In the genomic region with DNA sequence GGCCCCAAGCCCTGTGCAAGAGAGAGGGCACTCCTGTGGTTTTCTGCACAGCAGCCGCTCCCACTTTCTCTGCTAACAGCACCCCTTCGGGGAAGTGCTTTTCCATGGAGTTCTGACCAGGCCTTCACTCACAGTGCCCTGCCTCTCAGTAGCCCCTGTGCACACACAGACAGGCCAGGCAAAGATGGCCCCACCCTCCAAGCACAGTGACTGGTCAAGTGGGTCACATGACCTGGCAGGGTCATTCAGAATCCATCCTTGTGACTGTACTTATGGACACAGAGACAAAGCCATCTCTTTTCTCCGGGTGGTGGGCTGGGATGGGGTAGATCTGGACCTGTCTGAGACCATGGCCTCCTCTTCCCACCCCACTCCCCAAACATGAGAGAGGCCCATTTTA, we compare ENCODE assay signal across 29 cellular contexts.
DNase-seq lines count a peak whose midpoint lies in the region; ATAC-seq and TF ChIP-seq lines count a peak whose summit lies in the region.
"Had no signal": no experiment of that assay in that cellular context is flagged by ENCODE, and none has a peak within 500 bp of the region (broad histone marks: within the 10 kb centered on the region; RNA-seq: fewer than 3 reads in every experiment).

No MANE protein-coding gene starts in this region.

- no peak for TF ChIP-seq CTCF in chondrocyte (IDR thresholded peaks at IDR 0.05)
- no peak for TF ChIP-seq CTCF in MCF 10A (IDR thresholded peaks at IDR 0.05; ENCODE audit: unreplicated experiment)
- no peak for TF ChIP-seq CTCF in foreskin fibroblast (IDR thresholded peaks at IDR 0.05; ENCODE audit: low read depth, low read length)

- CTCF ChIA-PET in MCF 10A (lab: Yijun Ruan, JAX), result interaction anchor here (0.7 to 4.4 kb wide), 2 partner anchors 91 to 113 kb away, joined by 3 to 31 read pairs; no protein-coding TSS in a partner anchor

- H3K27ac Mint-ChIP-seq in chondrocyte (ENCODE audit: unreplicated experiment) (no peak overlapping the region), MCF 10A (ENCODE audit: low read depth, unreplicated experiment) (no peak overlapping the region)
- H3K27ac Mint-ChIP-seq: activated naive CD4-positive, alpha-beta T cell treated with anti-CD3 and anti-CD28 coated beads, Interleukin-2, amount 50 U/mL, for 24 hours; activated T-helper 17 cell treated with anti-CD3 and anti-CD28 coated beads, Interleukin-2, amount 50 U/mL, for 72 hours; B cell; CD8-positive, alpha-beta T cell; naive thymus-derived CD4-positive, alpha-beta T cell; stimulated activated naive CD8-positive, alpha-beta T cell treated with anti-CD3 and anti-CD28 coated beads, Interleukin-15, amount 100 ng/mL, for 72 hours had no signal

- POLR2A ChIA-PET in MCF 10A (lab: Yijun Ruan, JAX), result no interaction called here

- intact Hi-C loops in MCF 10A (cut with micrococcal nuclease), result no loop called here

- in situ Hi-C loops in Caki2 (cut with HindIII; ENCODE audit: low pct_unique_long_range_greater_than_20kb, low sequenced_read_pairs), result no loop called here

- peak; percentile 8 for DNase-seq in Caki2 (ENCODE audit: low read depth)
- peak; percentile 12 for DNase-seq in NCI-H774 (lab: John Stamatoyannopoulos, UW)
- DNase-seq in chondrocyte (ENCODE audit: low spot score), result peak; percentile 47
- peak; percentile 16 for DNase-seq in mucosa of gallbladder (ENCODE audit: low spot score)
- DNase-seq in MCF 10A (ENCODE audit: unreplicated experiment), result no peak
- DNase-seq in foreskin fibroblast, result no peak
- DNase-seq: activated CD4-positive, alpha-beta T cell treated with anti-CD3 and anti-CD28 coated beads, Interleukin-2, amount 50 U/mL, for 4 hours; activated CD4-positive, CD25-positive, alpha-beta regulatory T cell; activated CD8-positive, alpha-beta memory T cell treated with anti-CD3 and anti-CD28 coated beads, Interleukin-2, amount 50 U/mL, for 48 hours; CD8-positive, alpha-beta T cell; colonic mucosa; DMS153; effector memory CD4-positive, alpha-beta T cell; esophagus squamous epithelium; HCEC 1CT; KBM-7; left ventricle myocardium inferior; naive thymus-derived CD4-positive, alpha-beta T cell; NCI-H1417 treated with DMSO at 0.1 percent for 48 hours; NCI-H446 treated with DMSO at 0.1 percent for 48 hours; occipital lobe; stimulated activated naive CD8-positive, alpha-beta T cell treated with anti-CD3 and anti-CD28 coated beads, Interleukin-15, amount 100 ng/mL, for 72 hours; SW 1271 had no signal

- no peak overlapping the region for H3K4me3 Mint-ChIP-seq in chondrocyte (ENCODE audit: unreplicated experiment)
- H3K4me3 Mint-ChIP-seq in MCF 10A (ENCODE audit: unreplicated experiment), result no peak overlapping the region
- H3K4me3 Mint-ChIP-seq: activated naive CD4-positive, alpha-beta T cell treated with anti-CD3 and anti-CD28 coated beads, Interleukin-2, amount 50 U/mL, for 24 hours; activated T-helper 17 cell treated with anti-CD3 and anti-CD28 coated beads, Interleukin-2, amount 50 U/mL, for 72 hours; B cell; CD8-positive, alpha-beta T cell; naive thymus-derived CD4-positive, alpha-beta T cell; stimulated activated naive CD8-positive, alpha-beta T cell treated with anti-CD3 and anti-CD28 coated beads, Interleukin-15, amount 100 ng/mL, for 72 hours had no signal

- H3K4me1 Mint-ChIP-seq in chondrocyte (ENCODE audit: low read depth) (peaks cover 14% of the 10 kb centered on the region), MCF 10A (ENCODE audit: insufficient read depth, unreplicated experiment) (peaks cover 7% of the 10 kb centered on the region)
- H3K4me1 Mint-ChIP-seq: activated T-helper 17 cell treated with anti-CD3 and anti-CD28 coated beads, Interleukin-2, amount 50 U/mL, for 72 hours; B cell had no signal

- H3K4me3 ChIP-seq in foreskin fibroblast (ENCODE audit: low read depth in 1 of 2, low read length in 2 of 2), result no peak overlapping the region
- H3K4me3 ChIP-seq: colonic mucosa, esophagus squamous epithelium, left ventricle myocardium inferior had no signal

- H3K27me3 Mint-ChIP-seq in chondrocyte (ENCODE audit: low read depth) (peaks cover 30% of the 10 kb centered on the region), MCF 10A (ENCODE audit: insufficient read depth, unreplicated experiment) (no peaks in the 10 kb centered on the region)
- H3K27me3 Mint-ChIP-seq: activated naive CD4-positive, alpha-beta T cell treated with anti-CD3 and anti-CD28 coated beads, Interleukin-2, amount 50 U/mL, for 24 hours had no signal

- no TSS peak for BruUV-seq in MCF 10A (replicated peaks; lab: Mats Ljungman, UMichigan)

- no peak for ATAC-seq in GM18909 (IDR thresholded peaks at IDR 0.05; ENCODE audit: poor library complexity, unreplicated experiment)
- ATAC-seq in GM21737 (IDR thresholded peaks at IDR 0.05; ENCODE audit: unreplicated experiment), result no peak
- ATAC-seq: CD8-positive, alpha-beta T cell; naive thymus-derived CD4-positive, alpha-beta T cell; Right ventricle myocardium inferior had no signal

- H3K9me3 Mint-ChIP-seq in chondrocyte (ENCODE audit: low read depth) (peaks cover 8% of the 10 kb centered on the region), MCF 10A (ENCODE audit: unreplicated experiment) (no peaks in the 10 kb centered on the region)
- H3K9me3 Mint-ChIP-seq: activated naive CD4-positive, alpha-beta T cell treated with anti-CD3 and anti-CD28 coated beads, Interleukin-2, amount 50 U/mL, for 24 hours; activated T-helper 17 cell treated with anti-CD3 and anti-CD28 coated beads, Interleukin-2, amount 50 U/mL, for 72 hours; stimulated activated naive CD8-positive, alpha-beta T cell treated with anti-CD3 and anti-CD28 coated beads, Interleukin-15, amount 100 ng/mL, for 72 hours had no signal

- H3K36me3 Mint-ChIP-seq in chondrocyte (ENCODE audit: low read depth) (peaks cover 3% of the 10 kb centered on the region), MCF 10A (ENCODE audit: insufficient read depth, unreplicated experiment) (no peaks in the 10 kb centered on the region)
- H3K36me3 Mint-ChIP-seq: activated naive CD4-positive, alpha-beta T cell treated with anti-CD3 and anti-CD28 coated beads, Interleukin-2, amount 50 U/mL, for 24 hours; CD8-positive, alpha-beta T cell had no signal

Comparison
In these comparisons a context has a peak if more than half of its experiments do, and no peak if none do; other contexts are left out.
1. DNase-seq: peak in Caki2 (single experiment), NCI-H774 (single experiment), chondrocyte (single experiment) and mucosa of gallbladder (single experiment); none in MCF 10A (single experiment) and foreskin fibroblast (0 of 2).